34 cellular contexts compared by ENCODE assay signal in genomic region chr10:33638891-33639290, GRCh38.
"Had no signal": no experiment of that assay in that cellular context is flagged by ENCODE, and none has a peak within 500 bp of the region (broad histone marks: within the 10 kb centered on the region; RNA-seq: fewer than 3 reads in every experiment).

No MANE protein-coding gene starts in this region.

- H2AFZ ChIP-seq: PC-9 had no signal

- DNase-seq: activated B cell treated with CpG ODN at 0.5 μM for 24 hours; activated CD4-positive, alpha-beta memory T cell treated with anti-CD3 and anti-CD28 coated beads for 36 hours; activated CD4-positive, alpha-beta T cell treated with anti-CD3 and anti-CD28 coated beads for 4 hours; activated CD4-positive, alpha-beta T cell treated with anti-CD3 and anti-CD28 coated beads, Interleukin-2, amount 50 U/mL, for 1 hour; activated CD4-positive, CD25-positive, alpha-beta regulatory T cell treated with anti-CD3 and anti-CD28 coated beads, Interleukin-2, amount 50 U/mL, for 72 hours; activated CD8-positive, alpha-beta memory T cell treated with anti-CD3 and anti-CD28 coated beads, Interleukin-2, amount 50 U/mL, for 4 hours; activated gamma-delta T cell treated with Interleukin-2 at 50 U/mL for 16 hours; activated naive CD4-positive, alpha-beta T cell treated with anti-CD3 and anti-CD28 coated beads for 36 hours; activated T-cell treated with anti-CD3 and anti-CD28 coated beads for 4 hours; activated T-cell treated with anti-CD3 and anti-CD28 coated beads, Interleukin-2, amount 50 U/mL, for 4 hours; adrenal gland; body of pancreas; central memory CD4-positive, alpha-beta T cell; MM.1S; MV-4-11; NCI-H1092; NCI-H146; NCI-H187; NCI-H2029 treated with DMSO at 0.1 percent for 48 hours; NCI-H2107; NCI-H2171; NCI-H510A; NCI-H526; NCI-H748 treated with DMSO at 0.1 percent for 48 hours; NK-92 treated with Interleukin-12 subunit alpha and Interleukin-12 subunit beta, amount 100 ng/mL, for 24 hours; PC-9; SIG-M5; T-cell; T-helper 17 cell had no signal

- H3K9ac ChIP-seq: KMS-11 had no signal

- H3K9me3 ChIP-seq: adrenal gland, body of pancreas had no signal

- H3K36me3 ChIP-seq: adrenal gland had no signal

- H3K4me3 ChIP-seq: adrenal gland, body of pancreas, PC-9 had no signal

- H3K27me3 ChIP-seq: adrenal gland, body of pancreas had no signal

- FAIRE-seq: astrocyte, RCC 7860 had no signal

- H3K4me2 ChIP-seq: KMS-11, PC-9 had no signal

- H3K27ac ChIP-seq: adrenal gland, body of pancreas, KMS-11, PC-9, RWPE1, VCaP had no signal

- H3K4me1 ChIP-seq: adrenal gland, body of pancreas had no signal
